9 cellular contexts compared by ENCODE assay signal in the genomic region with DNA sequence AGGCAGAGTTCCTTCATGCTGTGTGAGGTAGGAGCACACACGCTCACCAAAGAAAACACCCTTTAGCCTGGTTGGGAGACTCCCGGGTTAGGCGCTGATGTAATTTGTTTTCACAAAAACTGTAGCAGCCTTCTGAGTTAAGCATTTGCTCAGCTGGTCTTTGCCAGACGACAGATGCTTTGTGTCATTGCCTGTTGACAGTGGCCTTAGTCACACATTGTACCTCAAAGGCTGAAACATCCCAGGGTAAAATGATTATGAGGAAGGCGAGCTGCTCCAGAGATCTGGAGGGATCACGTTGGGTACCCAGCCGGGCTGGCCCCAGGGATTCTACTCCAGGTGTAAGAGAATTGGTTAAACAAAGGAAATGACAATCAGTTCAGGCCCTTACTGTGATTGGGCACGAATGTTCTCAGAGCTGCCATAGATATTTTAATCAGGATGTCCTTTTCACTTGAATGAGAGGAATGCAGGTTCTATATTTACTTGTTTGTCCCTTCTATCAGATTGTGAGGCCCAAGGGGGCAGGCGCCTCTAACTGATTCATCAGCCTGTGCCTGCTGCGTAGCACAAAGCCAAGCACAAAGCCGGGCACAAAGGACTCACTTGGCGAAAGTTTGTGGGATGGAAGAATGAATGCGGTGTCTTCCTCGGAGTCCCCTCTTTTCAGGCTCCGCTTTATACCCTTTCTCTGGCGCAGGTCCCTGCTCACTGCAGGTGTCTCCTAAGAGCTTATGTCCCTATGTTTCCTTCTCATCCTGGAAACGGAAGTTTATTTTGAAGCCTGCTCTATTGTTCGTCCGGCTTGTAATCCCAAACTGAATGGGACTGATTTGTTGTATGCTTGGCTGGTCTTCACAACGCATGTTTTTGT. TPM values are rescaled to one million over a fixed set of nuclear protein-coding genes. Genes with fewer than 3 reads are reported as not detected.
A peak's percentile ranks its signal among the peaks of the same experiment; 100 is the strongest.
DNase-seq lines count a peak whose midpoint lies in the region; ATAC-seq, FAIRE-seq and TF ChIP-seq lines count a peak whose summit lies in the region.
"Had no signal": no experiment of that assay in that cellular context is flagged by ENCODE, and none has a peak within 500 bp of the region (broad histone marks: within the 10 kb centered on the region; RNA-seq: fewer than 3 reads in every experiment).

No MANE protein-coding gene starts in this region.

- no peaks in the 10 kb centered on the region for H3K36me3 Mint-ChIP-seq in activated CD4-positive, alpha-beta T cell treated with anti-CD3 and anti-CD28 coated beads for 36 hours (ENCODE audit: low read depth)

- WGBS in A549 (ENCODE audit: missing lambda C conversion rate) = 63% methylated on average over 20 of the region's 20 CpGs
- WGBS in HepG2 (ENCODE audit: low lambda C conversion rate) = 35% methylated on average over 17 of the region's 20 CpGs

- H3K27me3 Mint-ChIP-seq in activated CD4-positive, alpha-beta T cell treated with anti-CD3 and anti-CD28 coated beads for 36 hours = peaks cover 19% of the 10 kb centered on the region

- TF ChIP-seq CTCF in A549 (IDR thresholded peaks at IDR 0.05) = no peak
- no peak for TF ChIP-seq CTCF in coronary artery (IDR thresholded peaks at IDR 0.05)
- no peak for TF ChIP-seq CTCF in HepG2 (CRISPR knock-in tag; IDR thresholded peaks at IDR 0.05)

- intact Hi-C loops in HepG2 (cut with micrococcal nuclease; ENCODE audit: unreplicated experiment) = loop anchor here (2.0 kb wide), 1 partner anchor 25 kb away; no protein-coding TSS in a partner anchor
- intact Hi-C loops in activated CD4-positive, alpha-beta T cell treated with anti-CD3 and anti-CD28 coated beads for 36 hours (cut with DNase I, micrococcal nuclease) = no loop called here
- intact Hi-C loops in posterior cingulate gyrus (cut with DNase I) = no loop called here

- H3K27ac ChIP-seq in A549 = peak overlapping the region; percentile 50 to 68
- H3K27ac ChIP-seq in coronary artery = peak overlapping the region; percentile 41 to 84
- peak overlapping the region; percentile 59 for H3K27ac ChIP-seq in HepG2 (ENCODE audit: extremely low read length, insufficient read depth, low read length)
- H3K27ac ChIP-seq: BLaER1 had no signal

- FAIRE-seq in A549 (lab: Jason Lieb, UNC) = no peak
- peak; percentile 56 for FAIRE-seq in HepG2 (lab: Jason Lieb, UNC)

- no peaks in the 10 kb centered on the region for H3K9me3 Mint-ChIP-seq in activated CD4-positive, alpha-beta T cell treated with anti-CD3 and anti-CD28 coated beads for 36 hours (ENCODE audit: low read depth)

- BruUV-seq in HepG2 (replicated peaks; lab: Mats Ljungman, UMichigan) = no TSS peak

- DNase-seq in A549 (ENCODE audit: low read depth in 1 of 2, low spot score in 1 of 2) = peak; percentile 21 to 59
- peak; percentile 83 for DNase-seq in NCI-H1694 treated with DMSO at 0.1 percent for 48 hours (lab: John Stamatoyannopoulos, UW)
- no peak for DNase-seq in coronary artery (ENCODE audit: low spot score)
- peak; percentile 89 for DNase-seq in HepG2 (ENCODE audit: low spot score)
- no peak for DNase-seq in stimulated activated CD4-positive, alpha-beta T cell treated with anti-CD3 and anti-CD28 coated beads, Interleukin-4, amount 100 ng/mL, for 24 hours
- no peak for DNase-seq in activated CD4-positive, alpha-beta T cell treated with anti-CD3 and anti-CD28 coated beads for 36 hours
- DNase-seq in posterior cingulate gyrus = no peak

- H3K4me1 ChIP-seq in A549 (peaks cover 33% of the 10 kb centered on the region), HepG2 (ENCODE audit: insufficient read depth, low read length) (peaks cover 48% of the 10 kb centered on the region)
- H3K4me1 ChIP-seq: BLaER1 had no signal

- no peaks in the 10 kb centered on the region for H4K20me1 ChIP-seq in HepG2 (ENCODE audit: insufficient read depth, low read length)
- H4K20me1 ChIP-seq: BLaER1 had no signal

- TF ChIP-seq EP300 in A549 (IDR thresholded peaks at IDR 0.05) = no peak
- TF ChIP-seq EP300 in HepG2 (IDR thresholded peaks at IDR 0.05; ENCODE audit: low read depth in 2 of 2, low read length in 2 of 2) = 0 out of 4 replicates have a peak, but pooled peaks of 1 of the 2 experiments have one; percentile 4
- no peak for TF ChIP-seq EP300 in HepG2 (CRISPR knock-in tag; IDR thresholded peaks at IDR 0.05; ENCODE audit: borderline replicate concordance)

- H3K9ac ChIP-seq in HepG2 (ENCODE audit: insufficient read depth, low read depth, low read length) = peak overlapping the region; percentile 54
- H3K9ac ChIP-seq: BLaER1 had no signal

- H3K4me2 ChIP-seq in A549 (peak overlapping the region; percentile 69), HepG2 (ENCODE audit: low read depth, low read length) (peak overlapping the region; percentile 92)
- H3K4me2 ChIP-seq: BLaER1 had no signal

- in situ Hi-C loops in HepG2 (cut with HindIII; ENCODE audit: extremely low pct_ligation_motif_present, low pct_unique_long_range_greater_than_20kb) = no loop called here

- CTCF ChIA-PET in A549 (lab: Yijun Ruan, JAX) = interaction anchor here (4.7 kb wide), 1 partner anchor 15 kb away, joined by 34 read pairs; no protein-coding TSS in a partner anchor
- CTCF ChIA-PET in HepG2 (lab: Yijun Ruan, JAX; ENCODE audit: low intra/inter-chr PET ratio, low total read pairs) = no interaction called here
- CTCF ChIA-PET in activated CD4-positive, alpha-beta T cell treated with anti-CD3 and anti-CD28 coated beads for 36 hours (lab: Charles Lee) = interaction anchor here (2.0 kb wide), 1 partner anchor 14 kb away, joined by 7 read pairs; no protein-coding TSS in a partner anchor

- no peaks in the 10 kb centered on the region for H3K27me3 ChIP-seq in HepG2 (ENCODE audit: control insufficient read depth in 1 of 2, insufficient read depth in 2 of 2, low read length in 2 of 2)
- H3K27me3 ChIP-seq: BLaER1 had no signal

- H3K4me3 ChIP-seq in A549 (no peak overlapping the region), coronary artery (peak overlapping the region; percentile 35), HepG2 (replicated peaks in 1 of 3; ENCODE audit: insufficient read depth in 1 of 3, low read depth in 2 of 3, low read length in 3 of 3) (peak overlapping the region; percentile 51 to 62 (median 52); a peak in 5 of 6 replicates)
- H3K4me3 ChIP-seq: BLaER1 had no signal

- H3K36me3 ChIP-seq in HepG2 (replicated peaks in 1 of 2; ENCODE audit: control insufficient read depth in 1 of 2, insufficient read depth in 2 of 2, low read length in 2 of 2) = no peaks in the 10 kb centered on the region
- H3K36me3 ChIP-seq: BLaER1 had no signal

- POLR2A ChIA-PET in A549 (lab: Yijun Ruan, JAX) (no interaction called here), HepG2 (lab: Yijun Ruan, JAX) (interaction anchor here (1.1 to 4.3 kb wide), 10 partner anchors 15 to 399 kb away, joined by 3 to 47 read pairs (median 6); partner anchors contain the start of genes ADM and CTR9)
- POLR2A ChIA-PET in activated CD4-positive, alpha-beta T cell treated with anti-CD3 and anti-CD28 coated beads for 36 hours (lab: Charles Lee) = no interaction called here

- ATAC-seq in A549 = peak; percentile 66 to 73
- peak; percentile 93 for ATAC-seq in HepG2
- no peak for ATAC-seq in GM18498 (IDR thresholded peaks at IDR 0.05; ENCODE audit: unreplicated experiment)
- no peak for ATAC-seq in activated CD4-positive, alpha-beta T cell treated with anti-CD3 and anti-CD28 coated beads for 36 hours

- H3K4me3 Mint-ChIP-seq in activated CD4-positive, alpha-beta T cell treated with anti-CD3 and anti-CD28 coated beads for 36 hours = no peak overlapping the region

- TF ChIP-seq POLR2A in A549 (IDR thresholded peaks at IDR 0.05; ENCODE audit: low read length) = no peak
- no peak for TF ChIP-seq POLR2A in HepG2 (IDR thresholded peaks at IDR 0.05; ENCODE audit: insufficient read depth in 1 of 2, low read depth in 2 of 2, low read length in 2 of 2)

- TF ChIP-seq RAD21 in A549 (conservative IDR thresholded peaks at IDR 0.05 in 1 of 2, IDR thresholded peaks at IDR 0.05 in 1 of 2) (no peak), HepG2 (CRISPR knock-in tag; IDR thresholded peaks at IDR 0.05) (no peak)

- H3K79me2 ChIP-seq in HepG2 (ENCODE audit: insufficient read depth, low read length) = no peaks in the 10 kb centered on the region

- no peak overlapping the region for H2AFZ ChIP-seq in HepG2 (ENCODE audit: low read length)

- H3K9me3 ChIP-seq in A549 (no peaks in the 10 kb centered on the region), HepG2 (ENCODE audit: low read length) (no peaks in the 10 kb centered on the region)
- H3K9me3 ChIP-seq: BLaER1 had no signal

- H3K27ac Mint-ChIP-seq in activated CD4-positive, alpha-beta T cell treated with anti-CD3 and anti-CD28 coated beads for 36 hours = no peak overlapping the region

- no peaks in the 10 kb centered on the region for H3K4me1 Mint-ChIP-seq in activated CD4-positive, alpha-beta T cell treated with anti-CD3 and anti-CD28 coated beads for 36 hours

RNA-seq across cellular contexts. Expression of gene ADM, which starts 47.1 kb away (rescaled TPM):
- polyA plus RNA-seq in A549 (2011; rRNA removed) (69.4 and 72.1 TPM in 2 replicates), A549 (2017; fragmentation: RNase III; extraction: RNeasy Plus Mini Kit Qiagen cat#74134 plus additional on column Dnase treatment) (65.8 to 91.3 TPM (median 66.3 TPM) in 3 replicates), HepG2 (2011; rRNA removed) (26.1 and 35.5 TPM in 2 replicates)
- 212 and 216 TPM in 2 replicates for polyA plus RNA-seq in A549 (2012; cell fraction: cytosol; rRNA removed)
- polyA plus RNA-seq in A549 (2012; cell fraction: nucleus; rRNA removed) = 370 and 459 TPM in 2 replicates
- 75.4 and 88.9 TPM in 2 replicates for polyA minus RNA-seq in A549 (2011; rRNA and poly(A)+ RNA removed)
- 4.3 and 10.7 TPM in 2 replicates for total RNA-seq in HepG2 (2016; rRNA removed; fragmentation: Illumina TruSeq; extraction: Trizol)
- 3.1 and 3.7 TPM in 2 replicates for total RNA-seq in HepG2 (2016; cell fraction: cytosol; rRNA removed; fragmentation: Illumina TruSeq; extraction: Trizol; ENCODE audit: low read depth)
- 3.1 and 10.5 TPM in 2 replicates for total RNA-seq in HepG2 (2016; cell fraction: insoluble cytoplasmic fraction; rRNA removed; fragmentation: Illumina TruSeq; extraction: Trizol)
- 4.4 and 5.7 TPM in 2 replicates for total RNA-seq in HepG2 (2016; cell fraction: membrane; rRNA removed; fragmentation: Illumina TruSeq; extraction: Trizol)
- 9.8 and 17.4 TPM in 2 replicates for total RNA-seq in HepG2 (2016; cell fraction: nucleus; rRNA removed; fragmentation: Illumina TruSeq; extraction: Trizol)
- 35.7 and 40.9 TPM in 2 replicates for polyA plus RNA-seq in HepG2 (2011; cell fraction: cytosol; rRNA removed)
- 35.9 and 47.6 TPM in 2 replicates for polyA plus RNA-seq in HepG2 (2011; cell fraction: nucleus; rRNA removed)
- polyA plus RNA-seq in HepG2 (2012) = 18.1 and 31.9 TPM in 2 replicates
- 1.5 and 1.7 TPM in 2 replicates for polyA plus RNA-seq in HepG2 (2016; cell fraction: cytosol; fragmentation: Illumina TruSeq; extraction: Trizol; ENCODE audit: low read depth)
- polyA plus RNA-seq in HepG2 (2016; cell fraction: insoluble cytoplasmic fraction; fragmentation: Illumina TruSeq; extraction: Trizol; ENCODE audit: low read depth) = 2.6 and 3.2 TPM in 2 replicates
- polyA plus RNA-seq in HepG2 (2016; cell fraction: membrane; fragmentation: Illumina TruSeq; extraction: Trizol; ENCODE audit: low read depth) = 1.6 and 2.2 TPM in 2 replicates
- polyA plus RNA-seq in HepG2 (2016; cell fraction: nucleus; fragmentation: Illumina TruSeq; extraction: Trizol; ENCODE audit: insufficient read depth, low read depth) = 25.4 and 29.5 TPM in 2 replicates
- polyA minus RNA-seq in HepG2 (2011; rRNA and poly(A)+ RNA removed; ENCODE audit: low replicate concordance) = 67.2 and 67.7 TPM in 2 replicates
- polyA minus RNA-seq in HepG2 (2011; cell fraction: cytosol; rRNA and poly(A)+ RNA removed) = 20.9 and 26.9 TPM in 2 replicates
- polyA minus RNA-seq in HepG2 (2011; cell fraction: nucleus; rRNA and poly(A)+ RNA removed) = 19.2 and 28.2 TPM in 2 replicates
- total RNA-seq in activated CD4-positive, alpha-beta T cell treated with anti-CD3 and anti-CD28 coated beads for 36 hours = 10 to 100 TPM; 11.7 to 14.4 TPM

RNA-seq across cellular contexts. Expression of gene SBF2, which starts 58.0 kb away (rescaled TPM):
- polyA plus RNA-seq in A549 (2011; rRNA removed) (49.6 and 59.0 TPM in 2 replicates), A549 (2017; fragmentation: RNase III; extraction: RNeasy Plus Mini Kit Qiagen cat#74134 plus additional on column Dnase treatment) (11.1 to 12.5 TPM (median 11.9 TPM) in 3 replicates), HepG2 (2011; rRNA removed) (45.6 and 45.8 TPM in 2 replicates)
- polyA plus RNA-seq in A549 (2012; cell fraction: cytosol; rRNA removed) = 12.9 and 14.6 TPM in 2 replicates
- 15.8 and 20.3 TPM in 2 replicates for polyA plus RNA-seq in A549 (2012; cell fraction: nucleus; rRNA removed)
- polyA minus RNA-seq in A549 (2011; rRNA and poly(A)+ RNA removed) = 62.9 and 71.0 TPM in 2 replicates
- 24.0 and 29.9 TPM in 2 replicates for total RNA-seq in HepG2 (2016; rRNA removed; fragmentation: Illumina TruSeq; extraction: Trizol)
- 6.3 and 6.7 TPM in 2 replicates for total RNA-seq in HepG2 (2016; cell fraction: cytosol; rRNA removed; fragmentation: Illumina TruSeq; extraction: Trizol; ENCODE audit: low read depth)
- 22.0 and 29.2 TPM in 2 replicates for total RNA-seq in HepG2 (2016; cell fraction: insoluble cytoplasmic fraction; rRNA removed; fragmentation: Illumina TruSeq; extraction: Trizol)
- 11.3 and 12.9 TPM in 2 replicates for total RNA-seq in HepG2 (2016; cell fraction: membrane; rRNA removed; fragmentation: Illumina TruSeq; extraction: Trizol)
- 26.4 and 32.0 TPM in 2 replicates for total RNA-seq in HepG2 (2016; cell fraction: nucleus; rRNA removed; fragmentation: Illumina TruSeq; extraction: Trizol)
- 30.7 and 44.4 TPM in 2 replicates for polyA plus RNA-seq in HepG2 (2011; cell fraction: cytosol; rRNA removed)
- 31.7 and 32.8 TPM in 2 replicates for polyA plus RNA-seq in HepG2 (2011; cell fraction: nucleus; rRNA removed)
- 23.2 and 27.6 TPM in 2 replicates for polyA plus RNA-seq in HepG2 (2012)
- 1.1 and 1.2 TPM in 2 replicates for polyA plus RNA-seq in HepG2 (2016; cell fraction: cytosol; fragmentation: Illumina TruSeq; extraction: Trizol; ENCODE audit: low read depth)
- polyA plus RNA-seq in HepG2 (2016; cell fraction: insoluble cytoplasmic fraction; fragmentation: Illumina TruSeq; extraction: Trizol; ENCODE audit: low read depth) = 20.9 and 24.0 TPM in 2 replicates
- 3.6 and 5.5 TPM in 2 replicates for polyA plus RNA-seq in HepG2 (2016; cell fraction: membrane; fragmentation: Illumina TruSeq; extraction: Trizol; ENCODE audit: low read depth)
- polyA plus RNA-seq in HepG2 (2016; cell fraction: nucleus; fragmentation: Illumina TruSeq; extraction: Trizol; ENCODE audit: insufficient read depth, low read depth) = 21.9 and 25.7 TPM in 2 replicates
- 61.7 and 122 TPM in 2 replicates for polyA minus RNA-seq in HepG2 (2011; rRNA and poly(A)+ RNA removed; ENCODE audit: low replicate concordance)
- polyA minus RNA-seq in HepG2 (2011; cell fraction: cytosol; rRNA and poly(A)+ RNA removed) = 38.2 and 59.0 TPM in 2 replicates
- 120 and 149 TPM in 2 replicates for polyA minus RNA-seq in HepG2 (2011; cell fraction: nucleus; rRNA and poly(A)+ RNA removed)
- 1 to 10 TPM; 7.1 to 8.1 TPM for total RNA-seq in activated CD4-positive, alpha-beta T cell treated with anti-CD3 and anti-CD28 coated beads for 36 hours

Comparison
In these comparisons a context has a peak if more than half of its experiments do, and no peak if none do; other contexts are left out.
1. ATAC-seq: peak in A549 (2 of 2) and HepG2 (single experiment); none in GM18498 (single experiment) and activated CD4-positive, alpha-beta T cell treated with anti-CD3 and anti-CD28 coated beads for 36 hours (single experiment).
2. DNase-seq: peak in A549 (2 of 2), NCI-H1694 treated with DMSO at 0.1 percent for 48 hours (single experiment) and HepG2 (single experiment); none in coronary artery (single experiment), stimulated activated CD4-positive, alpha-beta T cell treated with anti-CD3 and anti-CD28 coated beads, Interleukin-4, amount 100 ng/mL, for 24 hours (single experiment), activated CD4-positive, alpha-beta T cell treated with anti-CD3 and anti-CD28 coated beads for 36 hours (single experiment) and posterior cingulate gyrus (0 of 10).
3. Of the 38 proteins assayed by ChIP-seq in both HepG2 and A549: peak only in HepG2: BHLHE40, FOSL2, HDAC2 and JUN; only in A549: none; in both: none; in neither: 33; mixed calls (peak in some experiments, not most) for 1.
4. Peak in every context shown above with its lines, with median percentiles within 50 percentile points of each other: H3K27ac ChIP-seq.